In genomic region chr20:44187763-44188709, GRCh38 we compare ENCODE assay signal across 8 cellular contexts. TPM values are rescaled to one million over a fixed set of nuclear protein-coding genes. Genes with fewer than 3 reads are reported as not detected.
A peak's percentile ranks its signal among the peaks of the same experiment; 100 is the strongest.
DNase-seq lines count a peak whose midpoint lies in the region; FAIRE-seq and TF ChIP-seq lines count a peak whose summit lies in the region.

No MANE protein-coding gene starts in this region.

- TF ChIP-seq CTCF in HFF-Myc (IDR thresholded peaks at IDR 0.05; ENCODE audit: low read depth, low read length, missing control alignments) (no peak), spleen (IDR thresholded peaks at IDR 0.05 in 8 of 11, conservative IDR thresholded peaks at IDR 0.05 in 3 of 11) (no peak), D721Med (IDR thresholded peaks at IDR 0.05; ENCODE audit: insufficient read depth, missing control alignments) (no peak)

- FAIRE-seq in D721Med (lab: Jason Lieb, UNC): no peak

- peak overlapping the region in 4 of 8 donors; percentile 22 to 58 (median 38) for H3K27ac ChIP-seq in spleen

- WGBS in spleen, 5 donors: 19 to 31% (median 24%) methylated on average over 8 of the region's 8 CpGs

- DNase-seq in HFF-Myc (ENCODE audit: extremely low read depth, low read depth): no peak
- peak; percentile 54 for DNase-seq in adipocyte (ENCODE audit: low read depth)
- DNase-seq in spleen: no peak
- no peak for DNase-seq in NCI-H1694 treated with DMSO at 0.1 percent for 48 hours (lab: John Stamatoyannopoulos, UW)
- DNase-seq in D721Med (ENCODE audit: insufficient read length, low spot score): no peak
- DNase-seq in activated T-cell treated with anti-CD3 and anti-CD28 coated beads, Interleukin-2, amount 50 U/mL, for 24 hours: no peak
- no peak for DNase-seq in NCI-H1436 treated with DMSO at 0.1 percent for 48 hours (lab: John Stamatoyannopoulos, UW)

- intact Hi-C loops in spleen (cut with DNase I; ENCODE audit: low total_unique reads): loop anchor here (5.0 kb wide), 1 partner anchor 71 kb away; no protein-coding TSS in a partner anchor

- H3K27me3 ChIP-seq in adipocyte (replicated peaks; ENCODE audit: control insufficient read depth, insufficient read depth, low read length) (peaks cover 2% of the 10 kb centered on the region), spleen (replicated peaks in 1 of 7) (peaks cover 0 to 47% (median 26%) of the 10 kb centered on the region in 7 donors)

- H3K4me1 ChIP-seq in adipocyte (ENCODE audit: control insufficient read depth, insufficient read depth, low read length): peaks cover 26% of the 10 kb centered on the region
- H3K4me1 ChIP-seq in spleen: peaks cover 5 to 40% (median 17%) of the 10 kb centered on the region in 6 donors

- no peaks in the 10 kb centered on the region for H3K36me3 ChIP-seq in adipocyte (ENCODE audit: control insufficient read depth, insufficient read depth, low read length, severe bottlenecking)
- H3K36me3 ChIP-seq in spleen: no peaks in the 10 kb centered on the region

- no peak for TF ChIP-seq POLR2A in spleen (IDR thresholded peaks at IDR 0.05)

- H3K4me3 Mint-ChIP-seq in activated T-cell treated with anti-CD3 and anti-CD28 coated beads, Interleukin-2, amount 50 U/mL, for 24 hours: no peak overlapping the region

- H3K9me3 ChIP-seq in adipocyte (ENCODE audit: control insufficient read depth, low read length) (no peaks in the 10 kb centered on the region), iPS-18c (ENCODE audit: control insufficient read depth, insufficient read depth, low read length) (no peaks in the 10 kb centered on the region), spleen (no peaks in the 10 kb centered on the region)

- no peaks in the 10 kb centered on the region for H3K36me3 Mint-ChIP-seq in activated T-cell treated with anti-CD3 and anti-CD28 coated beads, Interleukin-2, amount 50 U/mL, for 24 hours (ENCODE audit: low read depth)

- peaks cover 53% of the 10 kb centered on the region for H3K27me3 Mint-ChIP-seq in activated T-cell treated with anti-CD3 and anti-CD28 coated beads, Interleukin-2, amount 50 U/mL, for 24 hours

- no peak overlapping the region for H3K27ac Mint-ChIP-seq in activated T-cell treated with anti-CD3 and anti-CD28 coated beads, Interleukin-2, amount 50 U/mL, for 24 hours

- peak overlapping the region; percentile 38 for H3K4me3 ChIP-seq in HFF-Myc (replicated peaks; ENCODE audit: low read depth, low read length)
- H3K4me3 ChIP-seq in adipocyte (ENCODE audit: low read length): peak overlapping the region; percentile 74
- H3K4me3 ChIP-seq in iPS-18c (ENCODE audit: insufficient read depth, low read depth, low read length): 0 out of 2 replicates have a peak overlapping the region, but pooled peaks have one; percentile 1
- peak overlapping the region in 5 of 8 donors; percentile 8 to 59 (median 27) for H3K4me3 ChIP-seq in spleen

- H3K4me1 Mint-ChIP-seq in activated T-cell treated with anti-CD3 and anti-CD28 coated beads, Interleukin-2, amount 50 U/mL, for 24 hours (ENCODE audit: low read depth): peaks cover 8% of the 10 kb centered on the region

- H3K9ac ChIP-seq in adipocyte (ENCODE audit: low read length): peak overlapping the region; percentile 71

- no peaks in the 10 kb centered on the region for H3K9me3 Mint-ChIP-seq in activated T-cell treated with anti-CD3 and anti-CD28 coated beads, Interleukin-2, amount 50 U/mL, for 24 hours

RNA-seq across cellular contexts. Expression of gene JPH2, which starts 1.0 kb away (rescaled TPM):
- total RNA-seq in spleen: 1 to 10 TPM; 1.0 to 4.4 (median 1.3) TPM
- polyA plus RNA-seq in spleen: 1 to 10 TPM in 1 of 3 donors, under 1 TPM in 2; 0.50 to 2.7 (median 0.76) TPM

RNA-seq across cellular contexts. Expression of gene OSER1, which starts 22.5 kb away (rescaled TPM):
- 10 to 100 TPM; 28.5 to 42.0 (median 36.1) TPM for total RNA-seq in spleen
- polyA plus RNA-seq in spleen: 10 to 100 TPM; 36.9 to 47.0 (median 40.6) TPM

RNA-seq across cellular contexts. Expression of gene GDAP1L1, which starts 59.1 kb away (rescaled TPM):
- not detected for total RNA-seq in spleen
- polyA plus RNA-seq in spleen: not detected

Comparison
In these comparisons a context has a peak if more than half of its experiments do, and no peak if none do; other contexts are left out.
1. H3K4me3 ChIP-seq: peak in every context shown above with its lines; median percentile 74 in adipocyte; 38 in HFF-Myc; 27 in spleen; 1 in iPS-18c.